In the genomic region with DNA sequence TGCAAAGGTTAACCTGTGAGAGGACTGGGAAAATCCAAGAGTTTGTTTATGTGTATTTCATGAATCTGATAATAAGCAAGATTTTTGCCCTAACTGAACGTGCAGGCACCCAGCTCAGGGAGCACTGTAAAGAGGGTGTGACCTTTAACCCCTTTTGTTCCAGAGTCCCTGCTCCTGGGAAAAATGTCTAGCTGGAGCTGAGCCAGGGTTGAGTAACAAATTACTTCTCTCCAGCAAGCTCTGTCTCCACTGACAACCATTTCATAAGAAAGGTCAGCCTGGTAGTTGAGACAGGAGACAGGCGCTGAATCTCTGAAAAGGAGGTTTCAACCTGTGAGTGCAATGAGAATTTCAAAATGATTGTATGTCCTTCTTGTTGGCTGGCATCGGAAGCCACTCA, we compare ENCODE assay signal across 17 cellular contexts.
DNase-seq lines count a peak whose midpoint lies in the region; ATAC-seq and TF ChIP-seq lines count a peak whose summit lies in the region.
"Had no signal": no experiment of that assay in that cellular context is flagged by ENCODE, and none has a peak within 500 bp of the region (broad histone marks: within the 10 kb centered on the region; RNA-seq: fewer than 3 reads in every experiment).

No MANE protein-coding gene starts in this region.

- H3K9ac ChIP-seq in adipocyte (ENCODE audit: low read length) (no peak overlapping the region), endodermal cell (ENCODE audit: extremely low read depth, low read length, poor library complexity, severe bottlenecking) (no peak overlapping the region)

- peak; percentile 52 for ATAC-seq in left colon
- ATAC-seq: activated T-cell treated with anti-CD3 and anti-CD28 coated beads, Interleukin-2, amount 50 U/mL, for 72 hours; effector memory CD8-positive, alpha-beta T cell; heart left ventricle had no signal

- H3K9me3 ChIP-seq in adipocyte (ENCODE audit: control insufficient read depth, low read length) = no peaks in the 10 kb centered on the region
- no peaks in the 10 kb centered on the region for H3K9me3 ChIP-seq in endodermal cell (ENCODE audit: control insufficient read depth, low read length)
- H3K9me3 ChIP-seq: heart left ventricle, neutrophil, vagina had no signal

- intact Hi-C loops in left colon (cut with DNase I, micrococcal nuclease) = no loop called here

- H3K9me3 Mint-ChIP-seq in endodermal cell = no peaks in the 10 kb centered on the region
- H3K9me3 Mint-ChIP-seq: activated T-cell treated with anti-CD3 and anti-CD28 coated beads, Interleukin-2, amount 50 U/mL, for 72 hours; effector memory CD8-positive, alpha-beta T cell had no signal

- no peak for TF ChIP-seq CTCF in endodermal cell (conservative IDR thresholded peaks at IDR 0.05)

- no peak overlapping the region for H3K4me3 ChIP-seq in adipocyte (ENCODE audit: low read length)
- no peak overlapping the region for H3K4me3 ChIP-seq in endodermal cell (ENCODE audit: low read length)
- H3K4me3 ChIP-seq: heart left ventricle, vagina had no signal

- peak; percentile 14 for DNase-seq in SKM-1 (lab: John Stamatoyannopoulos, UW; ENCODE audit: unreplicated experiment)
- DNase-seq in SKM-1 treated with dmso at 0.1 percent for 144 hours (lab: John Stamatoyannopoulos, UW; ENCODE audit: unreplicated experiment) = no peak
- peak; percentile 9 for DNase-seq in adipocyte (ENCODE audit: low read depth)
- DNase-seq in left colon = no peak
- no peak for DNase-seq in central memory CD4-positive, alpha-beta T cell
- no peak for DNase-seq in endodermal cell
- no peak for DNase-seq in HUDEP-2 (lab: John Stamatoyannopoulos, UW; ENCODE audit: unreplicated experiment in 76 of 76)
- DNase-seq in stimulated activated CD4-positive, alpha-beta T cell treated with anti-CD3 and anti-CD28 coated beads, Interleukin-1b, Interleukin-23, amount 100 ng/mL, for 48 hours = no peak
- DNase-seq: activated naive CD4-positive, alpha-beta T cell treated with anti-CD3 and anti-CD28 coated beads, Interleukin-2, amount 50 U/mL, for 16 hours; activated T-cell treated with anti-CD3 and anti-CD28 coated beads, Interleukin-2, amount 50 U/mL, for 72 hours; effector memory CD8-positive, alpha-beta T cell; heart left ventricle; NCI-H2081 treated with DMSO at 0.1 percent for 48 hours; NCI-H526 treated with DMSO at 0.1 percent for 48 hours; SW 1271 had no signal

- H3K27me3 Mint-ChIP-seq in endodermal cell (ENCODE audit: insufficient read depth) = no peaks in the 10 kb centered on the region

- H3K27me3 ChIP-seq in adipocyte (replicated peaks; ENCODE audit: control insufficient read depth, insufficient read depth, low read length) (no peaks in the 10 kb centered on the region), endodermal cell (ENCODE audit: control insufficient read depth, insufficient read depth, low read length, poor library complexity, severe bottlenecking) (no peaks in the 10 kb centered on the region)
- H3K27me3 ChIP-seq: heart left ventricle, neutrophil, vagina had no signal

- no peak overlapping the region for H3K27ac ChIP-seq in endodermal cell (ENCODE audit: low read depth, low read length)
- H3K27ac ChIP-seq: heart left ventricle, neutrophil, vagina had no signal

- no peak overlapping the region for H3K27ac Mint-ChIP-seq in endodermal cell
- H3K27ac Mint-ChIP-seq: activated T-cell treated with anti-CD3 and anti-CD28 coated beads, Interleukin-2, amount 50 U/mL, for 72 hours; effector memory CD8-positive, alpha-beta T cell had no signal

- no peaks in the 10 kb centered on the region for H3K4me1 Mint-ChIP-seq in endodermal cell

- H3K4me3 Mint-ChIP-seq in endodermal cell = no peak overlapping the region
- H3K4me3 Mint-ChIP-seq: activated T-cell treated with anti-CD3 and anti-CD28 coated beads, Interleukin-2, amount 50 U/mL, for 72 hours; effector memory CD8-positive, alpha-beta T cell had no signal

- WGBS in endodermal cell (ENCODE audit: insufficient coverage in 1 of 2, insufficient read length in 1 of 2), 2 experiments = 69 to 84% methylated on average over 2 to 3 of the region's 3 CpGs

- H3K36me3 ChIP-seq in adipocyte (ENCODE audit: control insufficient read depth, insufficient read depth, low read length, severe bottlenecking) (peaks cover 8% of the 10 kb centered on the region), endodermal cell (ENCODE audit: control insufficient read depth, insufficient read depth, low read length) (peaks cover 23% of the 10 kb centered on the region)
- H3K36me3 ChIP-seq: heart left ventricle, neutrophil, vagina had no signal

- H3K4me1 ChIP-seq in adipocyte (ENCODE audit: control insufficient read depth, insufficient read depth, low read length) (peaks cover 24% of the 10 kb centered on the region), endodermal cell (ENCODE audit: control insufficient read depth, insufficient read depth, low read length) (no peaks in the 10 kb centered on the region)
- H3K4me1 ChIP-seq: heart left ventricle, vagina had no signal

- H3K36me3 Mint-ChIP-seq in endodermal cell (ENCODE audit: low read depth) = peaks cover 36% of the 10 kb centered on the region

Comparison
In these comparisons a context has a peak if more than half of its experiments do, and no peak if none do; other contexts are left out.
1. DNase-seq: peak in SKM-1 (single experiment) and adipocyte (single experiment); none in SKM-1 treated with dmso at 0.1 percent for 144 hours (single experiment), left colon (0 of 2), central memory CD4-positive, alpha-beta T cell (single experiment), endodermal cell (single experiment), HUDEP-2 (0 of 76) and stimulated activated CD4-positive, alpha-beta T cell treated with anti-CD3 and anti-CD28 coated beads, Interleukin-1b, Interleukin-23, amount 100 ng/mL, for 48 hours (single experiment).